27 cellular contexts compared by ENCODE assay signal in the genomic region with DNA sequence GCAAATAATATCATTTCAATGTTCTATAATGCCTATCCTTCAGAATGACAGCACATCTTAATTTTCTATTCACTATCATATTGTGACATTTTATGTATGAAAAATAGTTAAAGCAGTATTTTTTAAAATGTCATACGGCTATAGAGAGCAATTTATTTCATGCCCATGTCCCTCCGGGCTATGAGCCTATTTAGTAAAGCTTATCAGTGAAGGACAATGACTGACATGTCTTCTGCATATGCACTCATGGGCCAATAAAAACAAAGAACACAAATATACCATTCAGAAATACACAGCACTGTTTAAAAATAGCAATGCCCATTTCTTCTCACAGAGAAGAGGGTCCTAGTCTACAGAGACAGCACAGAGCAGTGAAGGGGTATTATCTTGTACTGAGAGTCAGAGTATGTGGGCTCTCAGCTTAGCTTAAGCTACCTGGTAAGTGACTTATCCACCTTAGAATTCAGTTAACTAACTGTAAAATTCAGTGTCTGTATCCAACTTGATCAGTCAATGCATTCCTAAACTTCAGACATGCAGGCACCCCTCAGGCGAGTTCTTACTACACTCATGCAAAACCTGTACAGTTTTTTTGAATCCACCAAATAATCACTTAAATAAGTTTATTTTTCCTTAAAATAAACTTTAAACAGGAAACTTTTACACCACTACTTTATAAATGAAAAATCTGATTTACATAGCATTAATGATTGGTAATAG.
"Had no signal": no experiment of that assay in that cellular context is flagged by ENCODE, and none has a peak within 500 bp of the region (broad histone marks: within the 10 kb centered on the region; RNA-seq: fewer than 3 reads in every experiment).

No MANE protein-coding gene starts in this region.

- H3K27me3 ChIP-seq: gastroesophageal sphincter, right atrium auricular region, thyroid gland had no signal

- H3K36me3 ChIP-seq: gastroesophageal sphincter, lower lobe of right lung, right atrium auricular region, thyroid gland had no signal

- H3K4me3 ChIP-seq: gastroesophageal sphincter, lower lobe of right lung, right atrium auricular region, smooth muscle cell, thyroid gland had no signal

- H3K27ac ChIP-seq: gastroesophageal sphincter, lower lobe of right lung, right atrium auricular region, thyroid gland had no signal

- H3K4me2 ChIP-seq: smooth muscle cell had no signal

- ATAC-seq: gastroesophageal sphincter; left lobe of liver; lower lobe of right lung; natural killer cell; stimulated activated memory B cell treated with anti-CD40 and anti-IgM and Interleukin-4, amounts not matched to agents 10 μg/mL and 1 μg/mL and 100 μg/mL, for 72 hours had no signal

- DNase-seq: activated CD4-positive, alpha-beta memory T cell treated with anti-CD3 and anti-CD28 coated beads, Interleukin-2, amount 10 ng/mL, durations not matched to agents 7 days and 5 days; activated CD4-positive, alpha-beta T cell treated with anti-CD3 and anti-CD28 coated beads for 1 hour; activated CD4-positive, alpha-beta T cell treated with anti-CD3 and anti-CD28 coated beads, Interleukin-2, amount 10 ng/mL, durations not matched to agents 7 days and 5 days; activated CD8-positive, alpha-beta memory T cell treated with anti-CD3 and anti-CD28 coated beads, Interleukin-2, amount 50 U/mL, for 48 hours; activated gamma-delta T cell; activated naive CD4-positive, alpha-beta T cell treated with anti-CD3 and anti-CD28 coated beads, Interleukin-2, amount 10 ng/mL, durations not matched to agents 7 days and 5 days; activated naive CD8-positive, alpha-beta T cell treated with anti-CD3 and anti-CD28 coated beads, Interleukin-2, amount 10 ng/mL, durations not matched to agents 7 days and 5 days; activated T-cell treated with anti-CD3 and anti-CD28 coated beads, Interleukin-2, amount 50 U/mL, for 24 hours; dermis blood vessel endothelial cell; effector memory CD4-positive, alpha-beta T cell; hypothalamus; immature natural killer cell; lower lobe of right lung; mesenchymal stem cell; natural killer cell; stimulated activated CD4-positive, alpha-beta T cell treated with anti-CD3 and anti-CD28 coated beads, Interleukin-1b, Interleukin-23, amount 100 ng/mL, for 48 hours; stimulated activated CD4-positive, alpha-beta T cell treated with anti-CD3 and anti-CD28 coated beads, Interleukin-4, amount 100 ng/mL, for 4 hours; stimulated activated CD8-positive, alpha-beta memory T cell treated with anti-CD3 and anti-CD28 coated beads, Interleukin-4, amount 100 ng/mL, for 48 hours; stimulated activated naive CD8-positive, alpha-beta T cell treated with anti-CD3 and anti-CD28 coated beads, Interleukin-15, amount 100 ng/mL, for 72 hours; substantia nigra; T-helper 2 cell; thyroid gland had no signal

- H3K9me3 ChIP-seq: gastroesophageal sphincter, lower lobe of right lung, right atrium auricular region, thyroid gland had no signal
